8 cellular contexts compared by ENCODE assay signal in the genomic region with DNA sequence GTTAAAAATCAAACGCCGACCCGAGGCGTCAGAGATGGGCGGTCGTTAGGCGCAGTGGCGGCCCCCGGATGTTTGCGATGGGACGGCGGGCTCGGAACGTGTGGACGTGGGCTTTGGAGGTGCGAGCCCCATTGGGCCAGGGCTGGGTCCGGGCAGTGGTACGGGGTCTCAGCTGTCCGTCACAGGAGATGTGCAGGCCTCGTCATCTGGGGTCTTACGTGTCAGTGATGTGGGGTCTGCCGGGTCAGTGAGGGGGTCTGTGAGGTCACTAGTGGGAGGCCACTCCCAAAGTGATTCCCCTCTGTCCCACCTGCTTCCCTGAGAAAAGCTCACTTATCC. TPM values are rescaled to one million over a fixed set of nuclear protein-coding genes. Genes with fewer than 3 reads are reported as not detected.
DNase-seq lines count a peak whose midpoint lies in the region; ATAC-seq and TF ChIP-seq lines count a peak whose summit lies in the region.

No MANE protein-coding gene starts in this region.

- peaks cover 16% of the 10 kb centered on the region for H3K4me1 ChIP-seq in mucosa of descending colon (ENCODE audit: low read depth)

- intact Hi-C loops in mucosa of descending colon (cut with DNase I, micrococcal nuclease) = no loop called here

- peaks cover 29% of the 10 kb centered on the region for H3K9me3 ChIP-seq in mucosa of descending colon

- H3K27ac ChIP-seq in 22Rv1 (peak overlapping the region; percentile 95), caudate nucleus (ENCODE audit: low read depth, low read length) (peak overlapping the region; percentile 21)

- peak overlapping the region; percentile 30 for H3K4me3 ChIP-seq in mucosa of descending colon

- ATAC-seq in HG02943 (IDR thresholded peaks at IDR 0.05; ENCODE audit: low read depth, unreplicated experiment) = peak; percentile 16
- ATAC-seq in mucosa of descending colon = no peak

- H3K36me3 ChIP-seq in mucosa of descending colon (ENCODE audit: low read depth) = no peaks in the 10 kb centered on the region

- DNase-seq in caudate nucleus (lab: John Stamatoyannopoulos, UW) (peak in 1 of 61 donors; percentile 49), mucosa of descending colon (no peak), NCI-H748 treated with DMSO at 0.1 percent for 48 hours (lab: John Stamatoyannopoulos, UW) (no peak), NCI-H1436 (lab: John Stamatoyannopoulos, UW) (no peak), NOMO-1 treated with dmso at 0.1 percent for 144 hours (lab: John Stamatoyannopoulos, UW; ENCODE audit: unreplicated experiment) (no peak), NOMO-1 treated with DMSO at 0.1 percent for 48 hours (lab: John Stamatoyannopoulos, UW; ENCODE audit: unreplicated experiment) (no peak)

- TF ChIP-seq CTCF in 22Rv1 (IDR thresholded peaks at IDR 0.05) (no peak), mucosa of descending colon (IDR thresholded peaks at IDR 0.05) (no peak)

RNA-seq across cellular contexts. Expression of a gene that starts 21.6 kb away (rescaled TPM):
- 10 to 100 TPM; 50.6 to 65.9 (median 50.7) TPM for total RNA-seq in mucosa of descending colon

RNA-seq across cellular contexts. Expression of a gene that starts 47.1 kb away (rescaled TPM):
- total RNA-seq in mucosa of descending colon = 10 to 100 TPM in 1 of 3 donors, 1 to 10 TPM in 2; 7.9 to 19.0 (median 8.0) TPM
